ENCODE assay signal across 19 cellular contexts in genomic region chr10:73853196-73853595, GRCh38. TPM values are rescaled to one million over a fixed set of nuclear protein-coding genes. Genes with fewer than 3 reads are reported as not detected.
DNase-seq lines count a peak whose midpoint lies in the region; ATAC-seq, FAIRE-seq and TF ChIP-seq lines count a peak whose summit lies in the region.
"Had no signal": no experiment of that assay in that cellular context is flagged by ENCODE, and none has a peak within 500 bp of the region (broad histone marks: within the 10 kb centered on the region; RNA-seq: fewer than 3 reads in every experiment).

No MANE protein-coding gene starts in this region.

- H3K27ac ChIP-seq in dorsolateral prefrontal cortex (peak overlapping the region in 51 of 59 donors; percentile 18 to 90 (median 60)), neuronal stem cell (replicated peaks; ENCODE audit: low read length) (no peak overlapping the region), thoracic aorta (peak overlapping the region; percentile 95 to 96), kidney (ENCODE audit: low read depth in 2 of 2, low read length in 2 of 2) (no peak overlapping the region)
- H3K27ac ChIP-seq: BLaER1 had no signal

- H4K8ac ChIP-seq in neuronal stem cell (ENCODE audit: low read depth, low read length), result no peak overlapping the region

- H3K9ac ChIP-seq in neuronal stem cell (ENCODE audit: low read depth, low read length, poor library complexity) (peak overlapping the region; percentile 44), kidney (ENCODE audit: low read length in 2 of 2) (no peak overlapping the region)
- H3K9ac ChIP-seq: BLaER1 had no signal

- H2AK5ac ChIP-seq in neuronal stem cell (ENCODE audit: low read depth, low read length), result no peak overlapping the region

- DNase-seq in T-helper 17 cell (no peak), dorsolateral prefrontal cortex (no peak), neuronal stem cell (ENCODE audit: low spot score) (no peak), thoracic aorta (ENCODE audit: low spot score) (no peak), NCI-H1930 (lab: John Stamatoyannopoulos, UW) (no peak), RPMI8226 (no peak), kidney (no peak)
- no peak for DNase-seq in activated CD4-positive, alpha-beta T cell treated with anti-CD3 and anti-CD28 coated beads for 1 hour
- DNase-seq: DMS79 treated with DMSO at 0.1 percent for 48 hours, KBM-7, MV-4-11, NCI-H1436, NCI-H510A treated with DMSO at 0.1 percent for 48 hours had no signal

- no peak overlapping the region for H2BK5ac ChIP-seq in neuronal stem cell (ENCODE audit: low read length)

- H3K4me1 Mint-ChIP-seq in T-helper 17 cell, result peaks cover 32% of the 10 kb centered on the region

- H3K4me3 Mint-ChIP-seq in T-helper 17 cell, result no peak overlapping the region

- no peak overlapping the region for H4K91ac ChIP-seq in neuronal stem cell (ENCODE audit: low read depth, low read length, poor library complexity)

- WGBS in neuronal stem cell (ENCODE audit: extremely low coverage in 2 of 2, insufficient read length in 2 of 2, insufficient replicate concordance in 1 of 2), 2 donors, result no CpG with 5 or more reads among the region's 10 CpGs

- H3K36me3 ChIP-seq in neuronal stem cell (replicated peaks in 1 of 2; ENCODE audit: control insufficient read depth in 2 of 2, insufficient read depth in 2 of 2, low read length in 2 of 2) (peaks cover 14 to 42% of the 10 kb centered on the region in 2 donors), thoracic aorta (peaks cover 23% of the 10 kb centered on the region), kidney (ENCODE audit: control insufficient read depth in 1 of 2, insufficient read depth in 2 of 2, low read length in 2 of 2) (peaks cover 8 to 20% of the 10 kb centered on the region in 2 donors)

- H3K9me3 ChIP-seq in T-helper 17 cell (ENCODE audit: control insufficient read depth, low read length, poor library complexity, severe bottlenecking), result no peaks in the 10 kb centered on the region
- H3K9me3 ChIP-seq in neuronal stem cell (replicated peaks in 1 of 2; ENCODE audit: control insufficient read depth in 2 of 2, insufficient read depth in 1 of 2, low read depth in 1 of 2, low read length in 2 of 2), result no peaks in the 10 kb centered on the region
- no peaks in the 10 kb centered on the region for H3K9me3 ChIP-seq in thoracic aorta
- no peaks in the 10 kb centered on the region for H3K9me3 ChIP-seq in kidney (ENCODE audit: control insufficient read depth in 1 of 2, low read length in 2 of 2)
- H3K9me3 ChIP-seq: BLaER1 had no signal

- no peak for FAIRE-seq in kidney (lab: Jason Lieb, UNC)
- FAIRE-seq: A204.1, G401.6, GM12878 had no signal

- no peak for TF ChIP-seq CTCF in dorsolateral prefrontal cortex (IDR thresholded peaks at IDR 0.05 in 54 of 56, conservative IDR thresholded peaks at IDR 0.05 in 2 of 56; ENCODE audit: low read depth in 1 of 56, partially characterized antibody in 56 of 56)
- TF ChIP-seq CTCF in thoracic aorta (IDR thresholded peaks at IDR 0.05), result no peak
- TF ChIP-seq CTCF in kidney (IDR thresholded peaks at IDR 0.05; ENCODE audit: borderline replicate concordance, extremely low read depth, insufficient read depth), result no peak

- ATAC-seq in T-helper 17 cell (no peak), thoracic aorta (ENCODE audit: insufficient number of reproducible peaks, low FRiP score, low read depth) (no peak)
- ATAC-seq: GM12878, HCT116, Right ventricle myocardium inferior had no signal

- H2AFZ ChIP-seq in neuronal stem cell (ENCODE audit: low read length), result no peak overlapping the region

- no peak overlapping the region for H3K4me2 ChIP-seq in neuronal stem cell (ENCODE audit: insufficient read depth, low read length, poor library complexity, severe bottlenecking)
- H3K4me2 ChIP-seq: BLaER1 had no signal

- H3K4me3 ChIP-seq in dorsolateral prefrontal cortex (no peak overlapping the region), neuronal stem cell (ENCODE audit: low read length in 2 of 2) (no peak overlapping the region), thoracic aorta (no peak overlapping the region), kidney (ENCODE audit: low read length in 2 of 2) (no peak overlapping the region)
- H3K4me3 ChIP-seq: BLaER1, GM12878 had no signal

- no peak overlapping the region for H3K4ac ChIP-seq in neuronal stem cell (ENCODE audit: low read length)

- intact Hi-C loops in dorsolateral prefrontal cortex (cut with DNase I), result loop anchor here in 1 of 2 donors (5.0 kb wide), 1 partner anchor 229 kb away; no protein-coding TSS in a partner anchor
- intact Hi-C loops in kidney (cut with DNase I), result no loop called here

- peak overlapping the region; percentile 23 for H3K23ac ChIP-seq in neuronal stem cell (ENCODE audit: low read depth, low read length, poor library complexity)

- H3K27me3 Mint-ChIP-seq in T-helper 17 cell, result no peaks in the 10 kb centered on the region

- peaks cover 5% of the 10 kb centered on the region for H3K79me1 ChIP-seq in neuronal stem cell (ENCODE audit: low read depth, low read length)

- H2BK15ac ChIP-seq in neuronal stem cell (ENCODE audit: low read length), result no peak overlapping the region

- peak overlapping the region; percentile 79 for H3K18ac ChIP-seq in neuronal stem cell (ENCODE audit: low read length)

- H3K14ac ChIP-seq in neuronal stem cell (ENCODE audit: low read length), result no peak overlapping the region

- peak overlapping the region; percentile 48 for H2BK12ac ChIP-seq in neuronal stem cell (ENCODE audit: low read length)

- peak overlapping the region; percentile 82 for H3K27ac Mint-ChIP-seq in T-helper 17 cell

- no peak overlapping the region for H2BK120ac ChIP-seq in neuronal stem cell (ENCODE audit: low read depth, low read length)

- H3K36me3 Mint-ChIP-seq in T-helper 17 cell (ENCODE audit: low read depth), result peaks cover 5% of the 10 kb centered on the region

- H3K27me3 ChIP-seq in dorsolateral prefrontal cortex (no peaks in the 10 kb centered on the region), neuronal stem cell (ENCODE audit: control insufficient read depth in 3 of 3, insufficient read depth in 3 of 3, low read depth in 1 of 3, low read length in 3 of 3) (no peaks in the 10 kb centered on the region), thoracic aorta (replicated peaks; ENCODE audit: insufficient read depth) (no peaks in the 10 kb centered on the region)
- H3K27me3 ChIP-seq: BLaER1 had no signal

- H3K4me1 ChIP-seq in neuronal stem cell (ENCODE audit: control insufficient read depth in 2 of 2, insufficient read depth in 1 of 2, low read depth in 1 of 2, low read length in 2 of 2), result peaks cover 0 to 7% of the 10 kb centered on the region in 2 donors
- H3K4me1 ChIP-seq in thoracic aorta (ENCODE audit: control insufficient read depth in 1 of 2, low read depth in 2 of 2), result peaks cover 37 to 91% of the 10 kb centered on the region in 2 donors
- H3K4me1 ChIP-seq in kidney (ENCODE audit: control insufficient read depth in 1 of 2, insufficient read depth in 1 of 2, low read depth in 1 of 2, low read length in 2 of 2), result peaks cover 15 to 33% of the 10 kb centered on the region in 2 donors

RNA-seq across cellular contexts. Expression of gene CAMK2G, which starts 21.2 kb away (rescaled TPM):
- total RNA-seq in T-helper 17 cell (10 to 100 TPM; 52.6 to 59.6 TPM), dorsolateral prefrontal cortex (100 to 1,000 TPM; 132 to 380 (median 250) TPM), thoracic aorta (100 to 1,000 TPM in 1 of 2 donors, 10 to 100 TPM in 1; 78.8 to 149 TPM), kidney (29.1 TPM)
- 30.5 TPM for polyA plus RNA-seq in neuronal stem cell (2013, experiment 1 of 2)
- 31.7 TPM for polyA plus RNA-seq in neuronal stem cell (2013, experiment 2 of 2)
- polyA plus RNA-seq in kidney (ENCODE audit: insufficient read depth, low read depth, low replicate concordance), result 21.0 TPM

RNA-seq across cellular contexts. Expression of gene NDST2, which starts 41.8 kb away (rescaled TPM):
- 10 to 100 TPM; 80.6 to 80.9 TPM for total RNA-seq in T-helper 17 cell
- 10 to 100 TPM; 22.9 to 57.3 (median 34.5) TPM for total RNA-seq in dorsolateral prefrontal cortex
- polyA plus RNA-seq in neuronal stem cell (2013, experiment 1 of 2), result 14.3 TPM
- 14.9 TPM for polyA plus RNA-seq in neuronal stem cell (2013, experiment 2 of 2)
- 10 to 100 TPM; 55.0 to 78.2 TPM for total RNA-seq in thoracic aorta
- total RNA-seq in kidney, result 42.6 TPM
- 11.7 TPM for polyA plus RNA-seq in kidney (ENCODE audit: insufficient read depth, low read depth, low replicate concordance)

RNA-seq across cellular contexts. Expression of gene PLAU, which starts 57.7 kb away (rescaled TPM):
- total RNA-seq in T-helper 17 cell (under 1 TPM in 1 of 2 donors, not detected in 1; 0.42 TPM), dorsolateral prefrontal cortex (1 to 10 TPM in 88 of 120 experiments, under 1 TPM in 31, not detected in 1; 0.37 to 7.2 (median 1.4) TPM), thoracic aorta (100 to 1,000 TPM in 1 of 2 donors, 1 to 10 TPM in 1; 8.1 to 100 TPM), kidney (40.8 TPM)
- 8.0 TPM for polyA plus RNA-seq in neuronal stem cell (2013, experiment 1 of 2)
- 7.7 TPM for polyA plus RNA-seq in neuronal stem cell (2013, experiment 2 of 2)
- 82.5 TPM for polyA plus RNA-seq in kidney (ENCODE audit: insufficient read depth, low read depth, low replicate concordance)

Comparison
In these comparisons a context has a peak if more than half of its experiments do, and no peak if none do; other contexts are left out.
1. H3K27ac ChIP-seq: peak in dorsolateral prefrontal cortex (51 of 59) and thoracic aorta (2 of 2); none in neuronal stem cell (single experiment) and kidney (0 of 2).